Comparison of ENCODE assay signal across 23 cellular contexts in the genomic region with DNA sequence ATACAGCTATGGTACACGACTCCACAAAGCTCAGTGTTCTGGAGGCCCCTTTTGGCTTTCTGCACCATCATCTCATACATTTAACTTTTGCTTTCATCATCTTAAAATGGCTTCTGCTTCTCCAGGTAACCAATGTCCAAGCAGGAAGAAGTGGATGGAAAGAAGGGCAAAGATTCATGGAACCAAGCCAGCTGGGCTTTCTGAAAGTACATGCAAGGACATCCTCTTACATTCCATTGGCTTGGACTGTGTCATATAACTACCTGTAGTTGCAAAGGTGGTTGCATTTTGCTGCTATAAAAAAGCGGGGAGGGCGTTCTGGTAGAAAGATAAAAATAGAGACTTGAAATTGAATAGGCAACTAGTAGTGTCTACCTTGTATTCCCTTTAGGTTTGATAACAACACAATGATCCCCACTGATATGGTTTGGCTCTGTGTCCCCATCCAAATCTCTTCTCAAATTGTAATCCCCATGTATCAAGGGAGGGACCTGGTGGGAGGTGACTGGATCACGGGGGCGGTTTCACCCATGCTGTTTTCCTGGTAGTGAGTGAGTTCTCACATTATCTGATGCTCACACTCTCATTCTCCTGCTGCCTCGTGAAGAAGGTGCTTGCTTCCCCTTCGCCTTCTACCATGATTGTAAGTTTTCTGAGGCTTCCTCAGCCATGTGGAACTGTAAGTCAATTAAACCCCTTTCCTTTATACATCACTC.
"Had no signal": no experiment of that assay in that cellular context is flagged by ENCODE, and none has a peak within 500 bp of the region (broad histone marks: within the 10 kb centered on the region; RNA-seq: fewer than 3 reads in every experiment).

No MANE protein-coding gene starts in this region.

- H3K4me1 ChIP-seq: esophagus muscularis mucosa, gastroesophageal sphincter, neural progenitor cell, uterus had no signal

- ATAC-seq: gastroesophageal sphincter; left ventricle myocardium superior; natural killer cell treated with Interleukin-12 subunit alpha and Interleukin-12 subunit beta and Interleukin-15 and Interleukin-18, amount 100 ng/mL, for 72 hours; pancreas; right cardiac atrium had no signal

- H3K4me3 Mint-ChIP-seq: immature natural killer cell; natural killer cell treated with Interleukin-12 subunit alpha and Interleukin-12 subunit beta and Interleukin-15 and Interleukin-18, amount 100 ng/mL, for 72 hours; neural progenitor cell had no signal

- H3K4me2 ChIP-seq: neural progenitor cell, smooth muscle cell had no signal

- DNase-seq: cortex of kidney; effector memory CD4-positive, alpha-beta T cell; glutamatergic neuron; immature natural killer cell; left ventricle myocardium superior; mesendoderm; nucleus accumbens; pancreas; right cardiac atrium; stimulated activated CD4-positive, alpha-beta T cell treated with anti-CD3 and anti-CD28 coated beads, Interleukin-2, amount 100 ng/mL, for 48 hours; stimulated activated naive CD4-positive, alpha-beta T cell treated with Interleukin-2 at 50 U/mL for 16 hours; upper lobe of left lung; uterus had no signal

- H3K36me3 ChIP-seq: esophagus muscularis mucosa, gastroesophageal sphincter, neural progenitor cell, pancreas, upper lobe of left lung, uterus had no signal

- H3K9me3 Mint-ChIP-seq: immature natural killer cell; natural killer cell treated with Interleukin-12 subunit alpha and Interleukin-12 subunit beta and Interleukin-15 and Interleukin-18, amount 100 ng/mL, for 72 hours had no signal

- H3K9me3 ChIP-seq: gastroesophageal sphincter, pancreas, upper lobe of left lung, uterus had no signal

- H2AFZ ChIP-seq: neural progenitor cell had no signal

- H3K27ac ChIP-seq: epithelial cell of prostate, esophagus muscularis mucosa, gastroesophageal sphincter, neural progenitor cell, pancreas, upper lobe of left lung, uterus had no signal

- H3K27ac Mint-ChIP-seq: immature natural killer cell; natural killer cell treated with Interleukin-12 subunit alpha and Interleukin-12 subunit beta and Interleukin-15 and Interleukin-18, amount 100 ng/mL, for 72 hours; neural progenitor cell; progenitor cell of endocrine pancreas had no signal

- H3K4me3 ChIP-seq: esophagus muscularis mucosa, gastroesophageal sphincter, lung, neural progenitor cell, pancreas, smooth muscle cell, upper lobe of left lung, uterus had no signal

- H3K4me1 Mint-ChIP-seq: neural progenitor cell had no signal

- H3K27me3 ChIP-seq: esophagus muscularis mucosa, gastroesophageal sphincter, pancreas, upper lobe of left lung, uterus had no signal

- H3K36me3 Mint-ChIP-seq: immature natural killer cell; natural killer cell treated with Interleukin-12 subunit alpha and Interleukin-12 subunit beta and Interleukin-15 and Interleukin-18, amount 100 ng/mL, for 72 hours had no signal

- FAIRE-seq: endometrium, keratinocyte had no signal
